In the genomic region with DNA sequence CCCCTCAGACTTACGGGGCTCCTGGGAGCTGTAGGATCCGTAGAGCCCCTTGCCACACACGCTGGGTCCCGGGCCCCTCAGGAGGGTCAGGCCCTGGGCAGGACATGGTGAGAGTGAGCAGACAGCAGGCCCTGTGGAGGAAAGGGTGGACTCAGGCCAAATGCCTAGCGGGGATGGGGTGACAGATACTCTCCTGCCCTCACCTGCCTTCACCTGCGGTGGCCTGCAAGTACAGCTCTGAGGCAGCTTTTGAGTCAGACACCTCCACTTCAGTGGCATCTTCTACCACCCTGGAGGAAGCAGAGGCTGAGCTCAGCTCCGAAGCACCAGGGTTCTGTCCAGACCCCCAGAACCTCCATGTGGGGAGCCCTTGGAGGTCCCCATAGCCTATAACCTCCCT, we compare ENCODE assay signal across 25 cellular contexts. TPM values are rescaled to one million over a fixed set of nuclear protein-coding genes. Genes with fewer than 3 reads are reported as not detected.
"Had no signal": no experiment of that assay in that cellular context is flagged by ENCODE, and none has a peak within 500 bp of the region (broad histone marks: within the 10 kb centered on the region; RNA-seq: fewer than 3 reads in every experiment).

No MANE protein-coding gene starts in this region.

- H3K27ac Mint-ChIP-seq: activated CD4-positive, alpha-beta memory T cell treated with anti-CD3 and anti-CD28 coated beads for 36 hours; activated CD4-positive, alpha-beta T cell treated with anti-CD3 and anti-CD28 coated beads, Interleukin-2, amount 10 ng/mL, durations not matched to agents 24 days and 14 days; activated T-cell treated with anti-CD3 and anti-CD28 coated beads, Interleukin-2, amount 50 U/mL, for 24 hours; mesothelial cell of epicardium; T-helper 17 cell had no signal

- H3K9me3 Mint-ChIP-seq: activated CD4-positive, alpha-beta memory T cell treated with anti-CD3 and anti-CD28 coated beads for 36 hours; activated CD4-positive, alpha-beta T cell treated with anti-CD3 and anti-CD28 coated beads, Interleukin-2, amount 10 ng/mL, durations not matched to agents 24 days and 14 days; activated T-cell treated with anti-CD3 and anti-CD28 coated beads, Interleukin-2, amount 50 U/mL, for 24 hours; naive thymus-derived CD8-positive, alpha-beta T cell; neural crest cell had no signal

- H3K27me3 ChIP-seq: brain microvascular endothelial cell, left lung, right atrium auricular region, tibial nerve, uterus had no signal

- H3K4me1 ChIP-seq: uterus had no signal

- ATAC-seq: left lung; naive thymus-derived CD8-positive, alpha-beta T cell; T-helper 17 cell had no signal

- H3K4me3 Mint-ChIP-seq: activated CD4-positive, alpha-beta memory T cell treated with anti-CD3 and anti-CD28 coated beads for 36 hours; activated CD4-positive, alpha-beta T cell treated with anti-CD3 and anti-CD28 coated beads, Interleukin-2, amount 10 ng/mL, durations not matched to agents 24 days and 14 days; activated T-cell treated with anti-CD3 and anti-CD28 coated beads, Interleukin-2, amount 50 U/mL, for 24 hours; mesothelial cell of epicardium; naive thymus-derived CD8-positive, alpha-beta T cell; neural crest cell; T-helper 17 cell had no signal

- H3K9me3 ChIP-seq: left lung, right atrium auricular region, tibial nerve, uterus had no signal

- H3K27ac ChIP-seq: brain microvascular endothelial cell, right atrium auricular region, tibial nerve, uterus had no signal

- DNase-seq: activated CD4-positive, alpha-beta memory T cell treated with anti-CD3 and anti-CD28 coated beads for 36 hours; activated CD4-positive, alpha-beta T cell treated with anti-CD3 and anti-CD28 coated beads, Interleukin-2, amount 10 ng/mL, durations not matched to agents 24 days and 14 days; activated CD4-positive, CD25-positive, alpha-beta regulatory T cell treated with anti-CD3 and anti-CD28 coated beads, Interleukin-2, amount 50 U/mL, for 72 hours; activated CD8-positive, alpha-beta memory T cell treated with anti-CD3 and anti-CD28 coated beads, Interleukin-2, amount 50 U/mL, for 48 hours; activated gamma-delta T cell; activated naive CD4-positive, alpha-beta T cell treated with anti-CD3 and anti-CD28 coated beads, Interleukin-2, amount 50 U/mL, for 16 hours; activated T-cell treated with anti-CD3 and anti-CD28 coated beads, Interleukin-2, amount 50 U/mL, for 24 hours; amniotic stem cell; brain microvascular endothelial cell; central memory CD4-positive, alpha-beta T cell; effector CD8-positive, alpha-beta T cell; foreskin fibroblast; left lung; naive thymus-derived CD8-positive, alpha-beta T cell; stimulated activated CD4-positive, alpha-beta T cell treated with anti-CD3 and anti-CD28 coated beads, Interleukin-15, amount 100 ng/mL, for 24 hours; stimulated activated CD4-positive, alpha-beta T cell treated with anti-CD3 and anti-CD28 coated beads, Interleukin-2, amount 100 ng/mL, for 24 hours; stimulated activated naive CD4-positive, alpha-beta T cell treated with Interleukin-2 at 50 U/mL for 16 hours; T-helper 17 cell; uterus had no signal

- H3K36me3 Mint-ChIP-seq: activated CD4-positive, alpha-beta memory T cell treated with anti-CD3 and anti-CD28 coated beads for 36 hours; mesothelial cell of epicardium; naive thymus-derived CD8-positive, alpha-beta T cell had no signal

- H3K4me3 ChIP-seq: right atrium auricular region, smooth muscle cell, uterus had no signal

- H3K4me1 Mint-ChIP-seq: activated CD4-positive, alpha-beta T cell treated with anti-CD3 and anti-CD28 coated beads, Interleukin-2, amount 10 ng/mL, durations not matched to agents 24 days and 14 days; mesothelial cell of epicardium; neural crest cell had no signal

- H3K36me3 ChIP-seq: brain microvascular endothelial cell, left lung, right atrium auricular region, tibial nerve, uterus had no signal

- H3K27me3 Mint-ChIP-seq: activated CD4-positive, alpha-beta memory T cell treated with anti-CD3 and anti-CD28 coated beads for 36 hours; T-helper 17 cell had no signal

- H3K4me2 ChIP-seq: smooth muscle cell had no signal

RNA-seq across cellular contexts. Expression of gene EIF4EBP3, which starts 43.4 kb away (rescaled TPM):
- total RNA-seq: smooth muscle cell, temporal lobe had no signal
